In genomic region chr2:196783431-196784094, GRCh38 we compare ENCODE assay signal across 8 cellular contexts. TPM values are rescaled to one million over a fixed set of nuclear protein-coding genes. Genes with fewer than 3 reads are reported as not detected.
DNase-seq lines count a peak whose midpoint lies in the region; ATAC-seq and TF ChIP-seq lines count a peak whose summit lies in the region.
"Had no signal": no experiment of that assay in that cellular context is flagged by ENCODE, and none has a peak within 500 bp of the region (broad histone marks: within the 10 kb centered on the region; RNA-seq: fewer than 3 reads in every experiment).

No MANE protein-coding gene starts in this region.

- H3K27me3 Mint-ChIP-seq in activated naive CD8-positive, alpha-beta T cell treated with anti-CD3 and anti-CD28 coated beads, Interleukin-2, amount 10 ng/mL, durations not matched to agents 7 days and 5 days = no peaks in the 10 kb centered on the region

- POLR2A ChIA-PET in activated naive CD8-positive, alpha-beta T cell treated with anti-CD3 and anti-CD28 coated beads, Interleukin-2, amount 10 ng/mL, durations not matched to agents 7 days and 5 days (lab: Charles Lee) = no interaction called here

- H3K4me3 Mint-ChIP-seq in activated naive CD8-positive, alpha-beta T cell treated with anti-CD3 and anti-CD28 coated beads, Interleukin-2, amount 10 ng/mL, durations not matched to agents 7 days and 5 days = no peak overlapping the region

- ATAC-seq in GM19043 (IDR thresholded peaks at IDR 0.05; ENCODE audit: low read depth, unreplicated experiment) (peak; percentile 53), HG03045 (IDR thresholded peaks at IDR 0.05; ENCODE audit: unreplicated experiment) (peak; percentile 55), HG03139 (IDR thresholded peaks at IDR 0.05; ENCODE audit: unreplicated experiment) (no peak), omental fat pad (ENCODE audit: low FRiP score) (no peak), HG03135 (IDR thresholded peaks at IDR 0.05; ENCODE audit: unreplicated experiment) (no peak)
- peak; percentile 30 for ATAC-seq in activated naive CD8-positive, alpha-beta T cell treated with anti-CD3 and anti-CD28 coated beads, Interleukin-2, amount 10 ng/mL, durations not matched to agents 7 days and 5 days (ENCODE audit: low read depth)

- H3K9me3 Mint-ChIP-seq in activated naive CD8-positive, alpha-beta T cell treated with anti-CD3 and anti-CD28 coated beads, Interleukin-2, amount 10 ng/mL, durations not matched to agents 7 days and 5 days = no peaks in the 10 kb centered on the region

- peaks cover 7% of the 10 kb centered on the region for H3K4me1 Mint-ChIP-seq in activated naive CD8-positive, alpha-beta T cell treated with anti-CD3 and anti-CD28 coated beads, Interleukin-2, amount 10 ng/mL, durations not matched to agents 7 days and 5 days

- TF ChIP-seq CTCF in omental fat pad (IDR thresholded peaks at IDR 0.05) = no peak

- DNase-seq in activated naive CD8-positive, alpha-beta T cell treated with anti-CD3 and anti-CD28 coated beads, Interleukin-2, amount 10 ng/mL, durations not matched to agents 7 days and 5 days = no peak
- peak; percentile 42 to 50 (median 44) for DNase-seq in stimulated activated CD4-positive, alpha-beta T cell treated with anti-CD3 and anti-CD28 coated beads, Interleukin-12 subunit alpha, Interleukin-12 subunit beta, amount 100 ng/mL, for 48 hours (ENCODE audit: low read depth in 2 of 3, low spot score in 1 of 3)
- no peak for DNase-seq in omental fat pad (ENCODE audit: low spot score)
- DNase-seq: dermis blood vessel endothelial cell had no signal

- peaks cover 34% of the 10 kb centered on the region for H3K36me3 Mint-ChIP-seq in activated naive CD8-positive, alpha-beta T cell treated with anti-CD3 and anti-CD28 coated beads, Interleukin-2, amount 10 ng/mL, durations not matched to agents 7 days and 5 days

- peak overlapping the region; percentile 0 for H3K27ac Mint-ChIP-seq in activated naive CD8-positive, alpha-beta T cell treated with anti-CD3 and anti-CD28 coated beads, Interleukin-2, amount 10 ng/mL, durations not matched to agents 7 days and 5 days

RNA-seq across cellular contexts. Expression of gene GTF3C3, which starts 15.9 kb away (rescaled TPM):
- 10 to 100 TPM; 46.1 to 51.2 TPM for total RNA-seq in activated naive CD8-positive, alpha-beta T cell treated with anti-CD3 and anti-CD28 coated beads, Interleukin-2, amount 10 ng/mL, durations not matched to agents 7 days and 5 days
- total RNA-seq in omental fat pad = 10 to 100 TPM; 23.0 to 37.2 (median 26.7) TPM

RNA-seq across cellular contexts. Expression of gene C2orf66, which starts 25.6 kb away (rescaled TPM):
- under 1 TPM in 1 of 2 experiments, not detected in 1; 0.17 TPM for total RNA-seq in activated naive CD8-positive, alpha-beta T cell treated with anti-CD3 and anti-CD28 coated beads, Interleukin-2, amount 10 ng/mL, durations not matched to agents 7 days and 5 days
- total RNA-seq in omental fat pad = 1 to 10 TPM in 1 of 4 donors, under 1 TPM in 1, not detected in 2; 0.38 to 8.1 TPM

Comparison
In these comparisons a context has a peak if more than half of its experiments do, and no peak if none do; other contexts are left out.
1. ATAC-seq: peak in GM19043 (single experiment), HG03045 (single experiment) and activated naive CD8-positive, alpha-beta T cell treated with anti-CD3 and anti-CD28 coated beads, Interleukin-2, amount 10 ng/mL, durations not matched to agents 7 days and 5 days (single experiment); none in HG03139 (single experiment), omental fat pad (single experiment) and HG03135 (single experiment).
2. DNase-seq: peak in stimulated activated CD4-positive, alpha-beta T cell treated with anti-CD3 and anti-CD28 coated beads, Interleukin-12 subunit alpha, Interleukin-12 subunit beta, amount 100 ng/mL, for 48 hours (3 of 3); none in activated naive CD8-positive, alpha-beta T cell treated with anti-CD3 and anti-CD28 coated beads, Interleukin-2, amount 10 ng/mL, durations not matched to agents 7 days and 5 days (single experiment) and omental fat pad (single experiment).